1 cellular context compared by ENCODE assay signal in the genomic region with DNA sequence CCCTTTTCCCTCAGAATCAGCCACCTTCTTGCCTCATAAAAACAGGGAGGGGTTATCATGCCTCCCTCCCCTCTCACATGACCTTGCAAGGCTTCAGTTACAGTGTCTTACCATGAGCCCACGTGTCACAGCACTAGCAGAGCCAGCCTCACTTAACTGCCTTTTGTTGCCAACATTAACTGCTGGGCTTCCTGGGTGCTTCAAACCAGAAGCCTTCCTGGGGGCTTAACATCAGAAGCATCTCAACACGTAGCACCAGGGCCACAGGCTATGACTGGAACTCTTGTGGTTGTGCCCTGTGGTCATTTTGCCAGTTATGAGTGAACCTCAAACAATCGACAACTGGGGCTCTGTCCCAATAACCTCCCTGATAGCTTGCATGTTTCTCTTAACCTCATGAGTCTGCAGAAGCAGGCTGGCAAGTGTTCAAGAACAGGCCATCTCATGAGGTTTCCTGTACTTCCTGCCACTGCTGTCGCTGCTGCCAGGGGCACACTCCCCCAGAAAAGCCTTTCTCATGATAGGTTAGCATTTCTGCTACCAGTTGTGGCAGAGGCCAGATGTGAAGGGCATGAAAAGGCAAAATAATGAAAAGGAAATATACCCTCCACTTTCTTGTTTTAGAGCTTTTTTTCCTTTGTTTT.
TF ChIP-seq lines count a peak whose summit lies in the region.

No MANE protein-coding gene starts in this region.

TF ChIP-seq in K562, 482 proteins besides CTCF, POLR2A, EP300 and RAD21 (continued from another document and continues in another):
- TF ChIP-seq, protein P1, sequence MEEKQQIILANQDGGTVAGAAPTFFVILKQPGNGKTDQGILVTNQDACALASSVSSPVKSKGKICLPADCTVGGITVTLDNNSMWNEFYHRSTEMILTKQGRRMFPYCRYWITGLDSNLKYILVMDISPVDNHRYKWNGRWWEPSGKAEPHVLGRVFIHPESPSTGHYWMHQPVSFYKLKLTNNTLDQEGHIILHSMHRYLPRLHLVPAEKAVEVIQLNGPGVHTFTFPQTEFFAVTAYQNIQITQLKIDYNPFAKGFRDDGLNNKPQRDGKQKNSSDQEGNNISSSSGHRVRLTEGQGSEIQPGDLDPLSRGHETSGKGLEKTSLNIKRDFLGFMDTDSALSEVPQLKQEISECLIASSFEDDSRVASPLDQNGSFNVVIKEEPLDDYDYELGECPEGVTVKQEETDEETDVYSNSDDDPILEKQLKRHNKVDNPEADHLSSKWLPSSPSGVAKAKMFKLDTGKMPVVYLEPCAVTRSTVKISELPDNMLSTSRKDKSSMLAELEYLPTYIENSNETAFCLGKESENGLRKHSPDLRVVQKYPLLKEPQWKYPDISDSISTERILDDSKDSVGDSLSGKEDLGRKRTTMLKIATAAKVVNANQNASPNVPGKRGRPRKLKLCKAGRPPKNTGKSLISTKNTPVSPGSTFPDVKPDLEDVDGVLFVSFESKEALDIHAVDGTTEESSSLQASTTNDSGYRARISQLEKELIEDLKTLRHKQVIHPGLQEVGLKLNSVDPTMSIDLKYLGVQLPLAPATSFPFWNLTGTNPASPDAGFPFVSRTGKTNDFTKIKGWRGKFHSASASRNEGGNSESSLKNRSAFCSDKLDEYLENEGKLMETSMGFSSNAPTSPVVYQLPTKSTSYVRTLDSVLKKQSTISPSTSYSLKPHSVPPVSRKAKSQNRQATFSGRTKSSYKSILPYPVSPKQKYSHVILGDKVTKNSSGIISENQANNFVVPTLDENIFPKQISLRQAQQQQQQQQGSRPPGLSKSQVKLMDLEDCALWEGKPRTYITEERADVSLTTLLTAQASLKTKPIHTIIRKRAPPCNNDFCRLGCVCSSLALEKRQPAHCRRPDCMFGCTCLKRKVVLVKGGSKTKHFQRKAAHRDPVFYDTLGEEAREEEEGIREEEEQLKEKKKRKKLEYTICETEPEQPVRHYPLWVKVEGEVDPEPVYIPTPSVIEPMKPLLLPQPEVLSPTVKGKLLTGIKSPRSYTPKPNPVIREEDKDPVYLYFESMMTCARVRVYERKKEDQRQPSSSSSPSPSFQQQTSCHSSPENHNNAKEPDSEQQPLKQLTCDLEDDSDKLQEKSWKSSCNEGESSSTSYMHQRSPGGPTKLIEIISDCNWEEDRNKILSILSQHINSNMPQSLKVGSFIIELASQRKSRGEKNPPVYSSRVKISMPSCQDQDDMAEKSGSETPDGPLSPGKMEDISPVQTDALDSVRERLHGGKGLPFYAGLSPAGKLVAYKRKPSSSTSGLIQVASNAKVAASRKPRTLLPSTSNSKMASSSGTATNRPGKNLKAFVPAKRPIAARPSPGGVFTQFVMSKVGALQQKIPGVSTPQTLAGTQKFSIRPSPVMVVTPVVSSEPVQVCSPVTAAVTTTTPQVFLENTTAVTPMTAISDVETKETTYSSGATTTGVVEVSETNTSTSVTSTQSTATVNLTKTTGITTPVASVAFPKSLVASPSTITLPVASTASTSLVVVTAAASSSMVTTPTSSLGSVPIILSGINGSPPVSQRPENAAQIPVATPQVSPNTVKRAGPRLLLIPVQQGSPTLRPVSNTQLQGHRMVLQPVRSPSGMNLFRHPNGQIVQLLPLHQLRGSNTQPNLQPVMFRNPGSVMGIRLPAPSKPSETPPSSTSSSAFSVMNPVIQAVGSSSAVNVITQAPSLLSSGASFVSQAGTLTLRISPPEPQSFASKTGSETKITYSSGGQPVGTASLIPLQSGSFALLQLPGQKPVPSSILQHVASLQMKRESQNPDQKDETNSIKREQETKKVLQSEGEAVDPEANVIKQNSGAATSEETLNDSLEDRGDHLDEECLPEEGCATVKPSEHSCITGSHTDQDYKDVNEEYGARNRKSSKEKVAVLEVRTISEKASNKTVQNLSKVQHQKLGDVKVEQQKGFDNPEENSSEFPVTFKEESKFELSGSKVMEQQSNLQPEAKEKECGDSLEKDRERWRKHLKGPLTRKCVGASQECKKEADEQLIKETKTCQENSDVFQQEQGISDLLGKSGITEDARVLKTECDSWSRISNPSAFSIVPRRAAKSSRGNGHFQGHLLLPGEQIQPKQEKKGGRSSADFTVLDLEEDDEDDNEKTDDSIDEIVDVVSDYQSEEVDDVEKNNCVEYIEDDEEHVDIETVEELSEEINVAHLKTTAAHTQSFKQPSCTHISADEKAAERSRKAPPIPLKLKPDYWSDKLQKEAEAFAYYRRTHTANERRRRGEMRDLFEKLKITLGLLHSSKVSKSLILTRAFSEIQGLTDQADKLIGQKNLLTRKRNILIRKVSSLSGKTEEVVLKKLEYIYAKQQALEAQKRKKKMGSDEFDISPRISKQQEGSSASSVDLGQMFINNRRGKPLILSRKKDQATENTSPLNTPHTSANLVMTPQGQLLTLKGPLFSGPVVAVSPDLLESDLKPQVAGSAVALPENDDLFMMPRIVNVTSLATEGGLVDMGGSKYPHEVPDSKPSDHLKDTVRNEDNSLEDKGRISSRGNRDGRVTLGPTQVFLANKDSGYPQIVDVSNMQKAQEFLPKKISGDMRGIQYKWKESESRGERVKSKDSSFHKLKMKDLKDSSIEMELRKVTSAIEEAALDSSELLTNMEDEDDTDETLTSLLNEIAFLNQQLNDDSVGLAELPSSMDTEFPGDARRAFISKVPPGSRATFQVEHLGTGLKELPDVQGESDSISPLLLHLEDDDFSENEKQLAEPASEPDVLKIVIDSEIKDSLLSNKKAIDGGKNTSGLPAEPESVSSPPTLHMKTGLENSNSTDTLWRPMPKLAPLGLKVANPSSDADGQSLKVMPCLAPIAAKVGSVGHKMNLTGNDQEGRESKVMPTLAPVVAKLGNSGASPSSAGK (IDR thresholded peaks at IDR 0.05): peak; percentile 98
- TF ChIP-seq ZNF253 (CRISPR knock-in tag; conservative IDR thresholded peaks at IDR 0.05): no peak
- no peak for TF ChIP-seq RBM34 (IDR thresholded peaks at IDR 0.05; ENCODE audit: borderline replicate concordance, insufficient read depth, low read length)
- no peak for TF ChIP-seq RBM14 (IDR thresholded peaks at IDR 0.05; ENCODE audit: borderline replicate concordance, insufficient read depth, low read depth, low read length)
- TF ChIP-seq RHOXF2B (CRISPR knock-in tag; conservative IDR thresholded peaks at IDR 0.05): 0 out of 2 replicates have a peak, but pooled peaks have one; percentile 11
- no peak for TF ChIP-seq PCBP2 (IDR thresholded peaks at IDR 0.05; ENCODE audit: low read depth, low read length, poor library complexity, severe bottlenecking)
- peak; percentile 25; the same call in 1 of the 2 replicates for TF ChIP-seq GMEB1 (CRISPR knock-in tag; IDR thresholded peaks at IDR 0.05)
- TF ChIP-seq HOXB6 (CRISPR knock-in tag; IDR thresholded peaks at IDR 0.05; ENCODE audit: borderline replicate concordance): no peak
- peak in 1 of 3 experiments; percentile 81; a peak in 2 of 6 replicates for TF ChIP-seq ZBTB11 (CRISPR knock-in tag; IDR thresholded peaks at IDR 0.05)
- peak; percentile 37; the same call in 1 of the 2 replicates for TF ChIP-seq CREB1 (IDR thresholded peaks at IDR 0.05)
- TF ChIP-seq CREB1 (CRISPR knock-in tag; IDR thresholded peaks at IDR 0.05): no peak
- TF ChIP-seq ZNF239 (CRISPR knock-in tag; IDR thresholded peaks at IDR 0.05): peak; percentile 63
- no peak for TF ChIP-seq DIDO1 (tag; IDR thresholded peaks at IDR 0.05; ENCODE audit: low read depth)
- peak; percentile 37; the same call in 1 of the 2 replicates for TF ChIP-seq OTX1 (CRISPR knock-in tag; IDR thresholded peaks at IDR 0.05)
- TF ChIP-seq, protein P2, sequence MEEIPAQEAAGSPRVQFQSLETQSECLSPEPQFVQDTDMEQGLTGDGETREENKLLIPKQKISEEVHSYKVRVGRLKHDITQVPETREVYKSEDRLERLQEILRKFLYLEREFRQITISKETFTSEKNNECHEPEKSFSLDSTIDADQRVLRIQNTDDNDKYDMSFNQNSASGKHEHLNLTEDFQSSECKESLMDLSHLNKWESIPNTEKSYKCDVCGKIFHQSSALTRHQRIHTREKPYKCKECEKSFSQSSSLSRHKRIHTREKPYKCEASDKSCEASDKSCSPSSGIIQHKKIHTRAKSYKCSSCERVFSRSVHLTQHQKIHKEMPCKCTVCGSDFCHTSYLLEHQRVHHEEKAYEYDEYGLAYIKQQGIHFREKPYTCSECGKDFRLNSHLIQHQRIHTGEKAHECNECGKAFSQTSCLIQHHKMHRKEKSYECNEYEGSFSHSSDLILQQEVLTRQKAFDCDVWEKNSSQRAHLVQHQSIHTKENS (CRISPR knock-in tag; IDR thresholded peaks at IDR 0.05): no peak
- TF ChIP-seq ZKSCAN3 (CRISPR knock-in tag; IDR thresholded peaks at IDR 0.05): no peak; the same call in 1 of the 2 replicates
- no peak for TF ChIP-seq ILF3 (IDR thresholded peaks at IDR 0.05; ENCODE audit: borderline replicate concordance)
- TF ChIP-seq ZC3H8 (IDR thresholded peaks at IDR 0.05): no peak
- TF ChIP-seq NCOA4 (IDR thresholded peaks at IDR 0.05; ENCODE audit: partially characterized antibody): no peak
- TF ChIP-seq VEZF1 (CRISPR knock-in tag; IDR thresholded peaks at IDR 0.05): peak; percentile 68
- no peak for TF ChIP-seq SP2 (IDR thresholded peaks at IDR 0.05; ENCODE audit: extremely low read depth, low read depth, low read length, poor library complexity, severe bottlenecking)
- peak; percentile 48 for TF ChIP-seq RBFOX2 (IDR thresholded peaks at IDR 0.05; ENCODE audit: low read depth, low read length)
- TF ChIP-seq FIP1L1 (IDR thresholded peaks at IDR 0.05; ENCODE audit: low read depth, low read length, poor library complexity, severe bottlenecking): no peak
- no peak for TF ChIP-seq MEIS2 (IDR thresholded peaks at IDR 0.05; ENCODE audit: partially characterized antibody)
- no peak for TF ChIP-seq PHF21A (IDR thresholded peaks at IDR 0.05; ENCODE audit: borderline replicate concordance, low read depth)
- TF ChIP-seq ZNF224 (CRISPR knock-in tag; IDR thresholded peaks at IDR 0.05): no peak
- TF ChIP-seq ZNF586 (CRISPR knock-in tag; conservative IDR thresholded peaks at IDR 0.05): peak; percentile 65; the same call in 1 of the 2 replicates
- TF ChIP-seq TAL1 (IDR thresholded peaks at IDR 0.05): peak; percentile 8; the same call in 1 of the 2 replicates
- TF ChIP-seq ZBTB8A (IDR thresholded peaks at IDR 0.05; ENCODE audit: partially characterized antibody): no peak
- no peak for TF ChIP-seq HMGN3 (IDR thresholded peaks at IDR 0.05; ENCODE audit: borderline replicate concordance, extremely low read depth, insufficient read length, low read depth, low read length)
- TF ChIP-seq RBBP5 (IDR thresholded peaks at IDR 0.05; ENCODE audit: borderline replicate concordance, insufficient read depth, low read length, poor library complexity, severe bottlenecking): peak; percentile 26
- peak; percentile 94 for TF ChIP-seq ZNF766 (CRISPR knock-in tag; conservative IDR thresholded peaks at IDR 0.05)
- no peak for TF ChIP-seq KLF1 (tag; IDR thresholded peaks at IDR 0.05)
- no peak for TF ChIP-seq CCAR2 (IDR thresholded peaks at IDR 0.05; ENCODE audit: low read depth, low read length)
- TF ChIP-seq ZEB2 (IDR thresholded peaks at IDR 0.05): no peak
